ENCODE assay signal across 7 cellular contexts in genomic region chr4:56465599-56466295, GRCh38. TPM values are rescaled to one million over a fixed set of nuclear protein-coding genes. Genes with fewer than 3 reads are reported as not detected.
DNase-seq lines count a peak whose midpoint lies in the region; ATAC-seq and TF ChIP-seq lines count a peak whose summit lies in the region.

No MANE protein-coding gene starts in this region.

- peaks cover 23% of the 10 kb centered on the region for H3K36me3 ChIP-seq in HAP-1 (replicated peaks)
- peaks cover 39% of the 10 kb centered on the region for H3K36me3 ChIP-seq in RWPE2 (ENCODE audit: low read depth)

- H3K4me1 ChIP-seq in HAP-1: peaks cover 34% of the 10 kb centered on the region
- peaks cover 29% of the 10 kb centered on the region for H3K4me1 ChIP-seq in RWPE2 (ENCODE audit: insufficient read depth, poor library complexity, severe bottlenecking)

- ATAC-seq in RWPE2 (ENCODE audit: low read depth) (peak; percentile 7), esophagus mucosa (peak; percentile 14), GM21360 (IDR thresholded peaks at IDR 0.05; ENCODE audit: unreplicated experiment) (no peak), HG02973 (IDR thresholded peaks at IDR 0.05; ENCODE audit: unreplicated experiment) (no peak)

- H3K9me3 ChIP-seq in HAP-1 (no peaks in the 10 kb centered on the region), RWPE2 (ENCODE audit: severe bottlenecking) (no peaks in the 10 kb centered on the region)

- no peak for DNase-seq in HAP-1 (ENCODE audit: low spot score in 2 of 2)
- no peak for DNase-seq in RWPE2 (ENCODE audit: low spot score)
- DNase-seq in skeletal muscle cell (ENCODE audit: low read depth): no peak
- no peak for DNase-seq in NCI-H1930 (lab: John Stamatoyannopoulos, UW)

- no peaks in the 10 kb centered on the region for H3K27me3 ChIP-seq in HAP-1 (ENCODE audit: low read depth)
- H3K27me3 ChIP-seq in RWPE2 (ENCODE audit: insufficient read depth, poor library complexity, severe bottlenecking): no peaks in the 10 kb centered on the region

- TF ChIP-seq CTCF in RWPE2 (IDR thresholded peaks at IDR 0.05; ENCODE audit: poor library complexity, severe bottlenecking): no peak

- in situ Hi-C loops in HAP-1 (cut with MboI; ENCODE audit: low sequenced_read_pairs): no loop called here

- H3K4me3 ChIP-seq in HAP-1 (peak overlapping the region; percentile 80), RWPE2 (ENCODE audit: severe bottlenecking) (peak overlapping the region; percentile 91), skeletal muscle cell (ENCODE audit: low read depth, low read length) (peak overlapping the region; percentile 98)

- H3K27ac ChIP-seq in RWPE2 (ENCODE audit: poor library complexity, severe bottlenecking): peak overlapping the region; percentile 85

RNA-seq across cellular contexts. Expression of gene SRP72, which starts 1.7 kb away (rescaled TPM):
- total RNA-seq in esophagus mucosa: 85.2 TPM

RNA-seq across cellular contexts. Expression of gene PAICS, which starts 29.7 kb away (rescaled TPM):
- 71.7 TPM for total RNA-seq in esophagus mucosa

RNA-seq across cellular contexts. Expression of gene PPAT, which starts 30.3 kb away (rescaled TPM):
- 8.8 TPM for total RNA-seq in esophagus mucosa

RNA-seq across cellular contexts. Expression of gene ARL9, which starts 39.8 kb away (rescaled TPM):
- total RNA-seq in esophagus mucosa: 0.24 TPM

Comparison
In these comparisons a context has a peak if more than half of its experiments do, and no peak if none do; other contexts are left out.
1. ATAC-seq: peak in RWPE2 (single experiment) and esophagus mucosa (single experiment); none in GM21360 (single experiment) and HG02973 (single experiment).
2. Peak in every context shown above with its lines, with median percentiles within 50 percentile points of each other: H3K4me3 ChIP-seq.